10 cellular contexts compared by ENCODE assay signal in genomic region chr1:179550753-179551682, GRCh38. TPM values are rescaled to one million over a fixed set of nuclear protein-coding genes. Genes with fewer than 3 reads are reported as not detected.
DNase-seq lines count a peak whose midpoint lies in the region; ATAC-seq and TF ChIP-seq lines count a peak whose summit lies in the region.
"Had no signal": no experiment of that assay in that cellular context is flagged by ENCODE, and none has a peak within 500 bp of the region (broad histone marks: within the 10 kb centered on the region; RNA-seq: fewer than 3 reads in every experiment).

No MANE protein-coding gene starts in this region.

- TF ChIP-seq CTCF in fibroblast of villous mesenchyme (IDR thresholded peaks at IDR 0.05; ENCODE audit: insufficient read depth, low read depth, low read length) (no peak), upper lobe of right lung (IDR thresholded peaks at IDR 0.05) (no peak)

- intact Hi-C loops in upper lobe of right lung (cut with DNase I) = no loop called here

- in situ Hi-C loops in Caki2 (cut with HindIII; ENCODE audit: low pct_unique_long_range_greater_than_20kb, low sequenced_read_pairs) = no loop called here

- CTCF ChIA-PET in activated naive CD4-positive, alpha-beta T cell treated with anti-CD3 and anti-CD28 coated beads, Interleukin-2, amount 10 ng/mL, durations not matched to agents 7 days and 5 days (lab: Charles Lee) = no interaction called here

- no peaks in the 10 kb centered on the region for H3K4me1 ChIP-seq in upper lobe of right lung
- H3K4me1 ChIP-seq: testis had no signal

- H3K9me3 ChIP-seq in upper lobe of right lung = no peaks in the 10 kb centered on the region
- H3K9me3 ChIP-seq: testis had no signal

- H3K27ac Mint-ChIP-seq in activated naive CD4-positive, alpha-beta T cell treated with anti-CD3 and anti-CD28 coated beads, Interleukin-2, amount 10 ng/mL, durations not matched to agents 7 days and 5 days = no peak overlapping the region

- H3K4me1 Mint-ChIP-seq in activated naive CD4-positive, alpha-beta T cell treated with anti-CD3 and anti-CD28 coated beads, Interleukin-2, amount 10 ng/mL, durations not matched to agents 7 days and 5 days = no peaks in the 10 kb centered on the region

- H3K36me3 ChIP-seq in upper lobe of right lung = no peaks in the 10 kb centered on the region

- ATAC-seq in HG02610 (IDR thresholded peaks at IDR 0.05; ENCODE audit: unreplicated experiment) = peak; percentile 75
- ATAC-seq in upper lobe of right lung = no peak

- no peaks in the 10 kb centered on the region for H3K27me3 Mint-ChIP-seq in activated naive CD4-positive, alpha-beta T cell treated with anti-CD3 and anti-CD28 coated beads, Interleukin-2, amount 10 ng/mL, durations not matched to agents 7 days and 5 days

- no peak overlapping the region for H3K27ac ChIP-seq in upper lobe of right lung
- H3K27ac ChIP-seq: testis had no signal

- DNase-seq in Caki2 (ENCODE audit: low read depth) = peak; percentile 53
- peak; percentile 80 for DNase-seq in RPMI7951 (ENCODE audit: low read depth)
- DNase-seq in fibroblast of villous mesenchyme (ENCODE audit: low read depth) = peak; percentile 6
- no peak for DNase-seq in activated naive CD4-positive, alpha-beta T cell treated with anti-CD3 and anti-CD28 coated beads, Interleukin-2, amount 10 ng/mL, durations not matched to agents 7 days and 5 days
- no peak for DNase-seq in upper lobe of right lung
- no peak for DNase-seq in glomerular visceral epithelial cell (ENCODE audit: extremely low spot score)
- no peak for DNase-seq in NCI-H446 (lab: John Stamatoyannopoulos, UW)
- DNase-seq: testis had no signal

- no peak overlapping the region for H3K4me3 Mint-ChIP-seq in activated naive CD4-positive, alpha-beta T cell treated with anti-CD3 and anti-CD28 coated beads, Interleukin-2, amount 10 ng/mL, durations not matched to agents 7 days and 5 days

- H3K27me3 ChIP-seq in upper lobe of right lung = no peaks in the 10 kb centered on the region
- H3K27me3 ChIP-seq: testis had no signal

- H3K9me3 Mint-ChIP-seq in activated naive CD4-positive, alpha-beta T cell treated with anti-CD3 and anti-CD28 coated beads, Interleukin-2, amount 10 ng/mL, durations not matched to agents 7 days and 5 days = no peaks in the 10 kb centered on the region

- no peak overlapping the region for H3K4me3 ChIP-seq in fibroblast of villous mesenchyme (ENCODE audit: low read depth, low read length)
- no peak overlapping the region for H3K4me3 ChIP-seq in upper lobe of right lung
- H3K4me3 ChIP-seq: testis had no signal

- no peaks in the 10 kb centered on the region for H3K36me3 Mint-ChIP-seq in activated naive CD4-positive, alpha-beta T cell treated with anti-CD3 and anti-CD28 coated beads, Interleukin-2, amount 10 ng/mL, durations not matched to agents 7 days and 5 days

RNA-seq across cellular contexts. Expression of gene NPHS2, which starts 24.7 kb away (rescaled TPM):
- total RNA-seq in Caki2 (2014; rRNA removed; shearing (Covaris generic); ENCODE audit: low replicate concordance) = not detected in 2 replicates
- not detected in 2 replicates for total RNA-seq in RPMI7951 (2014; rRNA removed; shearing (Covaris generic))
- total RNA-seq in fibroblast of villous mesenchyme (not detected in 2 replicates), upper lobe of right lung (not detected)
- total RNA-seq: skeletal muscle tissue had no signal

RNA-seq across cellular contexts. Expression of gene TDRD5, which starts 40.6 kb away (rescaled TPM):
- total RNA-seq in Caki2 (2014; rRNA removed; shearing (Covaris generic); ENCODE audit: low replicate concordance) = not detected in 2 replicates
- not detected in 2 replicates for total RNA-seq in RPMI7951 (2014; rRNA removed; shearing (Covaris generic))
- total RNA-seq in fibroblast of villous mesenchyme (not detected in 2 replicates), upper lobe of right lung (0.17 TPM)

Comparison
In these comparisons a context has a peak if more than half of its experiments do, and no peak if none do; other contexts are left out.
1. DNase-seq: peak in Caki2 (single experiment), RPMI7951 (single experiment) and fibroblast of villous mesenchyme (single experiment); none in activated naive CD4-positive, alpha-beta T cell treated with anti-CD3 and anti-CD28 coated beads, Interleukin-2, amount 10 ng/mL, durations not matched to agents 7 days and 5 days (single experiment), upper lobe of right lung (single experiment), glomerular visceral epithelial cell (single experiment) and NCI-H446 (0 of 2).